ENCODE assay signal across 12 cellular contexts in the genomic region with DNA sequence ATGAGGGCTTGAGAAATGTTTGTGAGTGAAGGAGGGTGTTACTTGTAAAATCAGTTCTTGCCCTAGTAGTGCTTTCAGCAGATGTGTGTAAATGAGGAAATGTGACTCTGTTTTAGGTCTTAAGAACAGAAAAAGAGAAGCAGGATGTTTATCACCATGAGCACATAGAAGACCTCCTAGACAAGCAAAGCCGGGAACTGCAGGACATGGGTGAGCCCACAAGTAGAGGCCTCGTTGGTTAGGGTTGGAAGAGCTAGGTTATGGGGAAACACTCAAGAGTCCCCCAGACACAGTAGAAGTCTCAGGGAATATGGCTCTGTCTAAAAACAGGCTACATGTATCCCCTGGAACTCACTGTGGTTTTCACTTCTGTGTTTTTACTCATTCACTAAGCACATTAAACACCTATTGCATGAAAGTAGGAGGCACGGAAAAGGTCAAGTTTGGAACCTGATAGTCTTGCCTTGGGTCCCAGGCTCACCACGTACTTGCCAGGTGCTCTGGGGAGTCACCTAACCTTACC. TPM values are rescaled to one million over a fixed set of nuclear protein-coding genes. Genes with fewer than 3 reads are reported as not detected.
DNase-seq lines count a peak whose midpoint lies in the region; ATAC-seq and TF ChIP-seq lines count a peak whose summit lies in the region.
"Had no signal": no experiment of that assay in that cellular context is flagged by ENCODE, and none has a peak within 500 bp of the region (broad histone marks: within the 10 kb centered on the region; RNA-seq: fewer than 3 reads in every experiment).

No MANE protein-coding gene starts in this region.

- peak overlapping the region; percentile 23 for H3K27ac Mint-ChIP-seq in activated naive CD8-positive, alpha-beta T cell treated with anti-CD3 and anti-CD28 coated beads for 36 hours
- no peak overlapping the region for H3K27ac Mint-ChIP-seq in activated naive CD8-positive, alpha-beta T cell treated with anti-CD3 and anti-CD28 coated beads, Interleukin-2, amount 50 U/mL, for 24 hours

- no peaks in the 10 kb centered on the region for H3K9me3 ChIP-seq in subcutaneous abdominal adipose tissue (ENCODE audit: control insufficient read depth in 5 of 5, low read length in 5 of 5)

- DNase-seq in activated naive CD8-positive, alpha-beta T cell treated with anti-CD3 and anti-CD28 coated beads for 36 hours, result no peak
- DNase-seq in activated naive CD8-positive, alpha-beta T cell treated with anti-CD3 and anti-CD28 coated beads, Interleukin-2, amount 50 U/mL, for 24 hours, result no peak
- peak; percentile 15 for DNase-seq in NB4 (ENCODE audit: low read depth)
- no peak for DNase-seq in cortex of kidney (lab: John Stamatoyannopoulos, UW)
- no peak for DNase-seq in NCI-H146 treated with DMSO at 0.1 percent for 48 hours (lab: John Stamatoyannopoulos, UW; ENCODE audit: unreplicated experiment)
- no peak for DNase-seq in omental fat pad (ENCODE audit: low spot score)

- H3K36me3 ChIP-seq in subcutaneous abdominal adipose tissue (ENCODE audit: control insufficient read depth in 5 of 5, insufficient read depth in 5 of 5, low read length in 5 of 5), result no peaks in the 10 kb centered on the region

- no peak overlapping the region for H3K4me3 Mint-ChIP-seq in activated naive CD8-positive, alpha-beta T cell treated with anti-CD3 and anti-CD28 coated beads for 36 hours
- H3K4me3 Mint-ChIP-seq in activated naive CD8-positive, alpha-beta T cell treated with anti-CD3 and anti-CD28 coated beads, Interleukin-2, amount 50 U/mL, for 24 hours, result no peak overlapping the region

- TF ChIP-seq CTCF in NB4 (IDR thresholded peaks at IDR 0.05; ENCODE audit: low read depth, low read length) (no peak), omental fat pad (IDR thresholded peaks at IDR 0.05) (no peak)

- no peak overlapping the region for H3K9ac ChIP-seq in subcutaneous abdominal adipose tissue (ENCODE audit: low read length in 5 of 5)

- no peaks in the 10 kb centered on the region for H3K27me3 ChIP-seq in subcutaneous abdominal adipose tissue (ENCODE audit: control insufficient read depth in 5 of 5, insufficient read depth in 4 of 5, low read length in 5 of 5)

- peak overlapping the region; percentile 19 for H3K27ac ChIP-seq in subcutaneous abdominal adipose tissue (ENCODE audit: low read depth, low read length)
- H3K27ac ChIP-seq: 22Rv1 had no signal

- no peak for TF ChIP-seq POLR2A in NB4 (IDR thresholded peaks at IDR 0.05; ENCODE audit: extremely low read depth, insufficient read length)

- peaks cover 8% of the 10 kb centered on the region for H3K4me1 Mint-ChIP-seq in activated naive CD8-positive, alpha-beta T cell treated with anti-CD3 and anti-CD28 coated beads for 36 hours
- H3K4me1 Mint-ChIP-seq in activated naive CD8-positive, alpha-beta T cell treated with anti-CD3 and anti-CD28 coated beads, Interleukin-2, amount 50 U/mL, for 24 hours, result peaks cover 7% of the 10 kb centered on the region

- H3K36me3 Mint-ChIP-seq in activated naive CD8-positive, alpha-beta T cell treated with anti-CD3 and anti-CD28 coated beads for 36 hours, result no peaks in the 10 kb centered on the region
- no peaks in the 10 kb centered on the region for H3K36me3 Mint-ChIP-seq in activated naive CD8-positive, alpha-beta T cell treated with anti-CD3 and anti-CD28 coated beads, Interleukin-2, amount 50 U/mL, for 24 hours (ENCODE audit: low read depth)

- no peaks in the 10 kb centered on the region for H3K9me3 Mint-ChIP-seq in activated naive CD8-positive, alpha-beta T cell treated with anti-CD3 and anti-CD28 coated beads for 36 hours
- H3K9me3 Mint-ChIP-seq in activated naive CD8-positive, alpha-beta T cell treated with anti-CD3 and anti-CD28 coated beads, Interleukin-2, amount 50 U/mL, for 24 hours, result no peaks in the 10 kb centered on the region

- peaks cover 0 to 19% (median 10%) of the 10 kb centered on the region in 5 donors for H3K4me1 ChIP-seq in subcutaneous abdominal adipose tissue (ENCODE audit: control insufficient read depth in 5 of 5, insufficient read depth in 5 of 5, low read length in 5 of 5)

- H3K4me3 ChIP-seq in NB4 (ENCODE audit: low read depth, low read length), result no peak overlapping the region
- H3K4me3 ChIP-seq in subcutaneous abdominal adipose tissue (ENCODE audit: low read depth in 1 of 5, low read length in 5 of 5), result no peak overlapping the region

- no peaks in the 10 kb centered on the region for H3K27me3 Mint-ChIP-seq in activated naive CD8-positive, alpha-beta T cell treated with anti-CD3 and anti-CD28 coated beads for 36 hours
- no peaks in the 10 kb centered on the region for H3K27me3 Mint-ChIP-seq in activated naive CD8-positive, alpha-beta T cell treated with anti-CD3 and anti-CD28 coated beads, Interleukin-2, amount 50 U/mL, for 24 hours

- ATAC-seq in activated naive CD8-positive, alpha-beta T cell treated with anti-CD3 and anti-CD28 coated beads, Interleukin-2, amount 50 U/mL, for 24 hours, result no peak
- ATAC-seq in HG02884 (IDR thresholded peaks at IDR 0.05; ENCODE audit: unreplicated experiment) (peak; percentile 73), omental fat pad (ENCODE audit: low FRiP score) (no peak)

RNA-seq across cellular contexts. Expression of gene TMEM125, which starts 48.5 kb away (rescaled TPM):
- under 1 TPM in 1 of 2 experiments, not detected in 1; 0.30 TPM for total RNA-seq in activated naive CD8-positive, alpha-beta T cell treated with anti-CD3 and anti-CD28 coated beads for 36 hours
- 1 to 10 TPM in 1 of 4 donors, under 1 TPM in 1, not detected in 2; 0.24 to 1.0 TPM for total RNA-seq in omental fat pad
- total RNA-seq: dermis microvascular lymphatic vessel endothelial cell, LHCN-M2, pulmonary artery endothelial cell had no signal

RNA-seq across cellular contexts. Expression of gene CFAP57, which starts 49.2 kb away (rescaled TPM):
- under 1 TPM; 0.32 to 0.35 TPM for total RNA-seq in activated naive CD8-positive, alpha-beta T cell treated with anti-CD3 and anti-CD28 coated beads for 36 hours
- under 1 TPM in 2 of 4 donors, not detected in 2; 0.12 to 0.46 TPM for total RNA-seq in omental fat pad
- total RNA-seq: LHCN-M2 had no signal

RNA-seq across cellular contexts. Expression of gene EBNA1BP2, which starts 49.2 kb away (rescaled TPM):
- total RNA-seq in activated naive CD8-positive, alpha-beta T cell treated with anti-CD3 and anti-CD28 coated beads for 36 hours, result 100 to 1,000 TPM; 164 to 167 TPM
- total RNA-seq in omental fat pad, result 100 to 1,000 TPM in 1 of 4 donors, 10 to 100 TPM in 3; 41.5 to 110 (median 49.9) TPM
